Comparison of ENCODE assay signal across 8 cellular contexts in the genomic region with DNA sequence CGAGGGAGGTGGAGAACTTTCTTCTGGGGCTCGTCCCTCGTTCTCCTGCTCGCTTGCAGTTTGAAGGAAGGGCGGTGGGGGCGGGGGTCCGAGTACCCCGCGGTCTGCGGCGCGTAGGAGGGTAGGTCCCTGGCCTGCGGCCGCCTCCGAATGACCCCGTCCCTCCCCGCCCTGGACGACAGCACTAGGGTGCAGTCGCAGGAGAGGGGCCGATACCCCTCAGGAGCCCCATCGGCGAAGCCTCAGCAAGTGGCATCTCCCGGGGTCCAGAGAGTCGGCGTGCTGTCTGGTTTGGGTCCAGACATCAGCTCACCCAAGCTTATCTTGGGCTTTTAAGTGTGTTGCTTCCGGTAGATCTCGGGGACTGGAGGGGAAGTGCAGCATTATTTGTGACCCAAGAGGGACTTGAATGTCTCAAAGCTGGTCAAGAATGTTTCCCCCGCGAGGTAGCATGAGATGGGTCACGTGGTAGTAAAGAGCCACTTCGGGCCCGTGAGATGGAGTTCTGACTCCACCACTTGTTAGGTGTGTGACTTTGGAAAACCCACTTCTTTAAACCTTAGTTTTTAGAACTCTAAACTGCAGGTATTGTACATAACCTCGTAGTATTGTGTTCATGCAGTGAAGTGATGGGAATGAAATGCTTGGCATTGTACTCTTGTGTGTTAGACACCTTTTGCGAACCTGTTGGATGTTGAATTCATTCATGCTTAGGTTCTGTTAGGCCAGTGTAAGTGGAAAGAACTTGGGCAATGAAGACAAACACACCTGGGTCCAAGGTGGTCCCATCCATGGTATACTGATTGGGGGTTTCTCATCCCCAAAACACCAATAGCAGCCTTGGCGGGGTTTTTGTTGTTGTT. TPM values are rescaled to one million over a fixed set of nuclear protein-coding genes. Genes with fewer than 3 reads are reported as not detected.
DNase-seq lines count a peak whose midpoint lies in the region; ATAC-seq, FAIRE-seq and TF ChIP-seq lines count a peak whose summit lies in the region.

No MANE protein-coding gene starts in this region.

- H3K9me3 ChIP-seq in Peyer's patch: no peaks in the 10 kb centered on the region
- H3K9me3 ChIP-seq in spleen: no peaks in the 10 kb centered on the region

- peak; percentile 38 for ATAC-seq in GM18517 (IDR thresholded peaks at IDR 0.05; ENCODE audit: unreplicated experiment)
- ATAC-seq in HG03025 (IDR thresholded peaks at IDR 0.05; ENCODE audit: low FRiP score, unreplicated experiment): peak; percentile 44

- TF ChIP-seq POLR2A in Peyer's patch (IDR thresholded peaks at IDR 0.05) (no peak), spleen (IDR thresholded peaks at IDR 0.05) (no peak)

- WGBS in spleen, 5 donors: 8 to 23% (median 10%) methylated on average over 14 to 35 of the region's 35 CpGs

- H3K27ac ChIP-seq in Peyer's patch: peak overlapping the region in 2 of 4 donors; percentile 4 to 62
- peak overlapping the region in 3 of 8 donors; percentile 41 to 59 (median 43) for H3K27ac ChIP-seq in spleen

- H3K4me3 ChIP-seq in Peyer's patch: peak overlapping the region; percentile 62 to 90 (median 71)
- H3K4me3 ChIP-seq in spleen: peak overlapping the region; percentile 63 to 92 (median 72)

- H3K27me3 ChIP-seq in Peyer's patch (no peaks in the 10 kb centered on the region), spleen (replicated peaks in 1 of 7) (no peaks in the 10 kb centered on the region)

- DNase-seq in Peyer's patch (peak; percentile 47 to 59 (median 56)), astrocyte of the hippocampus (ENCODE audit: low read depth, low spot score) (peak; percentile 51), iPS-NIHi7 (ENCODE audit: extremely low spot score) (peak; percentile 31), spleen (peak; percentile 84), GOT3 (lab: John Stamatoyannopoulos, UW) (no peak), RCC 7860 (ENCODE audit: low spot score) (no peak)

- H3K4me1 ChIP-seq in Peyer's patch (peaks cover 0 to 12% (median 5%) of the 10 kb centered on the region in 4 donors), spleen (peaks cover 0 to 34% (median 19%) of the 10 kb centered on the region in 6 donors)

- no peak for FAIRE-seq in RCC 7860 (lab: Jason Lieb, UNC)

- H3K36me3 ChIP-seq in Peyer's patch (no peaks in the 10 kb centered on the region), spleen (no peaks in the 10 kb centered on the region)

- TF ChIP-seq CTCF in Peyer's patch (IDR thresholded peaks at IDR 0.05) (no peak), spleen (IDR thresholded peaks at IDR 0.05 in 8 of 11, conservative IDR thresholded peaks at IDR 0.05 in 3 of 11) (no peak)

- intact Hi-C loops in spleen (cut with DNase I; ENCODE audit: low total_unique reads): loop anchor here (10.0 kb wide), 1 partner anchor 171 kb away; no protein-coding TSS in a partner anchor

RNA-seq across cellular contexts. Expression of gene ANKRD6, which starts 0.9 kb away (rescaled TPM):
- total RNA-seq in Peyer's patch (10 to 100 TPM in 1 of 4 donors, 1 to 10 TPM in 2, under 1 TPM in 1; 0.57 to 11.6 (median 3.0) TPM), spleen (10 to 100 TPM in 4 of 7 donors, 1 to 10 TPM in 3; 6.0 to 18.4 (median 10.1) TPM)
- 1 to 10 TPM; 2.2 to 4.7 (median 2.7) TPM for polyA plus RNA-seq in spleen

RNA-seq across cellular contexts. Expression of gene RRAGD, which starts 21.8 kb away (rescaled TPM):
- total RNA-seq in Peyer's patch (1 to 10 TPM in 2 of 4 donors, under 1 TPM in 2; 0.53 to 5.0 (median 2.9) TPM), spleen (10 to 100 TPM; 11.0 to 26.5 (median 18.5) TPM)
- polyA plus RNA-seq in spleen: 1 to 10 TPM; 3.1 to 7.9 (median 4.6) TPM

Comparison
In these comparisons a context has a peak if more than half of its experiments do, and no peak if none do; other contexts are left out.
1. DNase-seq: peak in Peyer's patch (3 of 3), astrocyte of the hippocampus (single experiment), iPS-NIHi7 (single experiment) and spleen (single experiment); none in GOT3 (single experiment) and RCC 7860 (single experiment).